Comparison of ENCODE assay signal across 19 cellular contexts in genomic region chr9:89609426-89610006, GRCh38. TPM values are rescaled to one million over a fixed set of nuclear protein-coding genes. Genes with fewer than 3 reads are reported as not detected.
"Had no signal": no experiment of that assay in that cellular context is flagged by ENCODE, and none has a peak within 500 bp of the region (broad histone marks: within the 10 kb centered on the region; RNA-seq: fewer than 3 reads in every experiment).

No MANE protein-coding gene starts in this region.

- H3K9me3 ChIP-seq: MG63, Peyer's patch had no signal

- ATAC-seq: activated CD4-positive, CD25-positive, alpha-beta regulatory T cell treated with anti-CD3 and anti-CD28 coated beads, Interleukin-2, amount 50 U/mL, for 24 hours; activated CD8-positive, alpha-beta memory T cell treated with anti-CD3 and anti-CD28 coated beads, Interleukin-2, amount 10 ng/mL, durations not matched to agents 7 days and 5 days; activated naive CD4-positive, alpha-beta T cell treated with anti-CD3 and anti-CD28 coated beads, Interleukin-2, amount 50 U/mL, for 72 hours had no signal

- H3K4me3 Mint-ChIP-seq: activated CD8-positive, alpha-beta memory T cell treated with anti-CD3 and anti-CD28 coated beads, Interleukin-2, amount 10 ng/mL, durations not matched to agents 7 days and 5 days; activated T-cell treated with anti-CD3 and anti-CD28 coated beads, Interleukin-2, amount 50 U/mL, for 24 hours; T-helper 1 cell treated with Interleukin-12 subunit alpha and Interleukin-12 subunit beta and Interleukin-4 antibody, amounts not matched to agents 30 μg/mL and 1 μg/mL, for 36 hours had no signal

- H3K36me3 Mint-ChIP-seq: activated naive CD4-positive, alpha-beta T cell treated with anti-CD3 and anti-CD28 coated beads, Interleukin-2, amount 50 U/mL, for 72 hours had no signal

- H3K27me3 ChIP-seq: brain microvascular endothelial cell, cardiac muscle cell, MG63, Peyer's patch had no signal

- H3K27ac ChIP-seq: brain microvascular endothelial cell, cardiac muscle cell, Peyer's patch, RWPE1 had no signal

- H3K4me3 ChIP-seq: cardiac muscle cell, MG63, Peyer's patch had no signal

- H3K9me3 Mint-ChIP-seq: activated naive CD4-positive, alpha-beta T cell treated with anti-CD3 and anti-CD28 coated beads, Interleukin-2, amount 50 U/mL, for 72 hours; activated T-cell treated with anti-CD3 and anti-CD28 coated beads, Interleukin-2, amount 50 U/mL, for 24 hours; T-helper 1 cell treated with Interleukin-12 subunit alpha and Interleukin-12 subunit beta and Interleukin-4 antibody, amounts not matched to agents 30 μg/mL and 1 μg/mL, for 36 hours had no signal

- DNase-seq: activated CD4-positive, alpha-beta T cell treated with anti-CD3 and anti-CD28 coated beads for 4 hours; activated CD4-positive, alpha-beta T cell treated with anti-CD3 and anti-CD28 coated beads, Interleukin-2, amount 50 U/mL, for 48 hours; activated CD8-positive, alpha-beta memory T cell treated with anti-CD3 and anti-CD28 coated beads, Interleukin-2, amount 10 ng/mL, durations not matched to agents 7 days and 5 days; activated naive CD4-positive, alpha-beta T cell treated with Interleukin-2 at 50 U/mL for 16 hours; activated T-cell treated with anti-CD3 and anti-CD28 coated beads, Interleukin-2, amount 50 U/mL, for 24 hours; brain microvascular endothelial cell; MG63; MV-4-11; NCI-H1417 treated with DMSO at 0.1 percent for 48 hours; NCI-H1694 treated with DMSO at 0.1 percent for 48 hours; NCI-H226; Peyer's patch; SHP77 treated with DMSO at 0.1 percent for 48 hours had no signal

- H3K36me3 ChIP-seq: brain microvascular endothelial cell, cardiac muscle cell, MG63, Peyer's patch had no signal

- H3K27ac Mint-ChIP-seq: activated CD8-positive, alpha-beta memory T cell treated with anti-CD3 and anti-CD28 coated beads, Interleukin-2, amount 10 ng/mL, durations not matched to agents 7 days and 5 days; activated naive CD4-positive, alpha-beta T cell treated with anti-CD3 and anti-CD28 coated beads, Interleukin-2, amount 50 U/mL, for 72 hours; activated T-cell treated with anti-CD3 and anti-CD28 coated beads, Interleukin-2, amount 50 U/mL, for 24 hours; T-helper 1 cell treated with Interleukin-12 subunit alpha and Interleukin-12 subunit beta and Interleukin-4 antibody, amounts not matched to agents 30 μg/mL and 1 μg/mL, for 36 hours had no signal

RNA-seq across cellular contexts. Expression of gene GADD45G, which starts 4.7 kb away (rescaled TPM):
- total RNA-seq: SK-MEL-5 had no signal
